9 cellular contexts compared by ENCODE assay signal in genomic region chr6:145865595-145865994, GRCh38. TPM values are rescaled to one million over a fixed set of nuclear protein-coding genes. Genes with fewer than 3 reads are reported as not detected.
DNase-seq lines count a peak whose midpoint lies in the region; ATAC-seq and TF ChIP-seq lines count a peak whose summit lies in the region.
"Had no signal": no experiment of that assay in that cellular context is flagged by ENCODE, and none has a peak within 500 bp of the region (broad histone marks: within the 10 kb centered on the region; RNA-seq: fewer than 3 reads in every experiment).

No MANE protein-coding gene starts in this region.

- H3K4me1 Mint-ChIP-seq in natural killer cell: peaks cover 32 to 42% of the 10 kb centered on the region in 2 donors

- peak overlapping the region; percentile 49 for H3K4me3 Mint-ChIP-seq in natural killer cell

- no peaks in the 10 kb centered on the region for H3K9me3 Mint-ChIP-seq in natural killer cell

- H3K27me3 Mint-ChIP-seq in natural killer cell (ENCODE audit: low read depth in 2 of 2): no peaks in the 10 kb centered on the region

- H3K36me3 Mint-ChIP-seq in natural killer cell: peaks cover 5% of the 10 kb centered on the region

- peak overlapping the region; percentile 84 to 86 for H3K27ac Mint-ChIP-seq in natural killer cell

- no peak overlapping the region for H3K4me3 ChIP-seq in foreskin fibroblast (ENCODE audit: low read depth in 1 of 2, low read length in 2 of 2)
- H3K4me3 ChIP-seq: SK-N-MC had no signal

- intact Hi-C loops in natural killer cell (cut with micrococcal nuclease): loop anchor here (5.0 to 10.0 kb wide), 2 partner anchors 48 to 131 kb away; partner anchors contain the start of gene EPM2A

- no peak for DNase-seq in natural killer cell
- no peak for DNase-seq in foreskin fibroblast
- DNase-seq in stimulated activated CD4-positive, alpha-beta T cell treated with anti-CD3 and anti-CD28 coated beads, Interleukin-15, amount 100 ng/mL, for 24 hours: no peak
- DNase-seq in G401 (ENCODE audit: low spot score): no peak
- DNase-seq: substantia nigra had no signal

- in situ Hi-C loops in G401 (cut with HindIII; ENCODE audit: low sequenced_read_pairs): no loop called here

- no peak for TF ChIP-seq CTCF in natural killer cell (IDR thresholded peaks at IDR 0.05)
- TF ChIP-seq CTCF in foreskin fibroblast (IDR thresholded peaks at IDR 0.05; ENCODE audit: low read depth, low read length): no peak

- peak; percentile 22 for ATAC-seq in GM18907 (IDR thresholded peaks at IDR 0.05; ENCODE audit: unreplicated experiment)
- ATAC-seq in GM21717 (IDR thresholded peaks at IDR 0.05; ENCODE audit: unreplicated experiment): peak; percentile 29
- peak; percentile 22 for ATAC-seq in HG03460 (IDR thresholded peaks at IDR 0.05; ENCODE audit: unreplicated experiment)
- ATAC-seq in natural killer cell: peak in 2 of 3 donors; percentile 8 to 9

RNA-seq across cellular contexts. Expression of gene FBXO30, which starts 51.0 kb away (rescaled TPM):
- 1 to 10 TPM; 3.4 to 6.4 (median 5.9) TPM for total RNA-seq in natural killer cell
- total RNA-seq in G401 (2014; rRNA removed; shearing (Covaris generic)): 6.3 and 7.7 TPM in 2 replicates
